ENCODE assay signal across 23 cellular contexts in the genomic region with DNA sequence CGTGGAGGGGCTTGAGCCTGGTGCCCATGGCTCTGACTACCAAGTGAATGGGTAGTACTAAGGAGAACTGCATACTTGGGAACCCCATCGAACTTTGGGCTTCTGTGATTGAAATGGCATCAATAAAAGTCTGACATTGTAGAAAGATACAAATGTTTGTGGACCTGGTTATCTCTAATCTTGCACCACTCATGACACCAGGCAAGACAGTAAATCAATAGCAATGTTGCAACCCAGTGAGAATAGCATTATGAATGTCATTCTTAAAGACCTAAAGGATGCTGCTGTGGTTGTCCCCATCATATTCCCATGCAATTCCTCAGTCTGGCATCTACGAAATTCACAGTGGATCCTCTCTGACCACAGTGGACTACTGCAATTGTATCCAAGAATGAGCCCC.
"Had no signal": no experiment of that assay in that cellular context is flagged by ENCODE, and none has a peak within 500 bp of the region (broad histone marks: within the 10 kb centered on the region; RNA-seq: fewer than 3 reads in every experiment).

No MANE protein-coding gene starts in this region.

- H2AFZ ChIP-seq: parathyroid adenoma had no signal

- H3K4me1 ChIP-seq: left lung, parathyroid adenoma, right atrium auricular region, sigmoid colon, spleen, tibial nerve, upper lobe of left lung had no signal

- DNase-seq: dermis blood vessel endothelial cell; effector memory CD8-positive, alpha-beta T cell; erythroblast; esophagus squamous epithelium; foreskin melanocyte; kidney; left lung; mesenchymal stem cell; mucosa of descending colon; naive B cell; stimulated activated CD4-positive, alpha-beta T cell treated with anti-CD3 and anti-CD28 coated beads, Interleukin-4, amount 100 ng/mL, for 4 hours; stimulated activated naive B cell treated with anti-CD40 and anti-IgM and Interleukin-4, amounts not matched to agents 10 μg/mL and 1 μg/mL and 100 μg/mL, for 72 hours; upper lobe of left lung had no signal

- H3K9me3 ChIP-seq: esophagus squamous epithelium, left lung, mucosa of descending colon, neutrophil, right atrium auricular region, sigmoid colon, spleen, thoracic aorta, tibial nerve, upper lobe of left lung had no signal

- H3K36me3 ChIP-seq: esophagus squamous epithelium, left lung, neutrophil, right atrium auricular region, sigmoid colon, spleen, thoracic aorta, tibial nerve, upper lobe of left lung had no signal

- H3K27me3 ChIP-seq: left lung, neutrophil, right atrium auricular region, sigmoid colon, spleen, tibial nerve, upper lobe of left lung had no signal

- ATAC-seq: effector memory CD8-positive, alpha-beta T cell; left lung; mucosa of descending colon; natural killer cell treated with Interleukin-12 subunit alpha and Interleukin-12 subunit beta and Interleukin-15 and Interleukin-18, amount 100 ng/mL, for 72 hours; stimulated activated naive B cell treated with anti-CD40 and anti-IgM and Interleukin-4, amounts not matched to agents 10 μg/mL and 1 μg/mL and 100 μg/mL, for 72 hours had no signal

- H3K27ac ChIP-seq: coronary artery, esophagus squamous epithelium, left lung, neutrophil, parathyroid adenoma, right atrium auricular region, sigmoid colon, skin epidermis, spleen, thoracic aorta, tibial nerve, upper lobe of left lung had no signal

- H3K79me2 ChIP-seq: parathyroid adenoma had no signal

- H3K4me3 ChIP-seq: coronary artery, esophagus squamous epithelium, left lung, mucosa of descending colon, right atrium auricular region, sigmoid colon, skin epidermis, spleen, thoracic aorta, tibial nerve, upper lobe of left lung had no signal
